In genomic region chr7:15764010-15764409, GRCh38 we compare ENCODE assay signal across 34 cellular contexts.
"Had no signal": no experiment of that assay in that cellular context is flagged by ENCODE, and none has a peak within 500 bp of the region (broad histone marks: within the 10 kb centered on the region; RNA-seq: fewer than 3 reads in every experiment).

No MANE protein-coding gene starts in this region.

- ATAC-seq: activated CD8-positive, alpha-beta memory T cell treated with anti-CD3 and anti-CD28 coated beads, Interleukin-2, amount 10 ng/mL, durations not matched to agents 7 days and 5 days; activated T-helper 17 cell treated with anti-CD3 and anti-CD28 coated beads, Interleukin-2, amount 50 U/mL, for 72 hours; Panc1 had no signal

- H3K9me3 ChIP-seq: MG63 had no signal

- H3K36me3 ChIP-seq: brain microvascular endothelial cell, MG63, WERI-Rb-1 had no signal

- H3K4me3 ChIP-seq: MG63 had no signal

- H3K27ac ChIP-seq: brain microvascular endothelial cell, WERI-Rb-1 had no signal

- DNase-seq: activated CD4-positive, alpha-beta memory T cell treated with anti-CD3 and anti-CD28 coated beads, Interleukin-2, amount 10 ng/mL, durations not matched to agents 7 days and 5 days; activated CD4-positive, alpha-beta T cell treated with anti-CD3 and anti-CD28 coated beads for 1 hour; activated CD4-positive, alpha-beta T cell treated with anti-CD3 and anti-CD28 coated beads for 48 hours; activated CD4-positive, CD25-positive, alpha-beta regulatory T cell; activated CD8-positive, alpha-beta memory T cell treated with anti-CD3 and anti-CD28 coated beads for 24 hours; activated CD8-positive, alpha-beta memory T cell treated with anti-CD3 and anti-CD28 coated beads, Interleukin-2, amount 10 ng/mL, durations not matched to agents 7 days and 5 days; activated CD8-positive, alpha-beta memory T cell treated with anti-CD3 and anti-CD28 coated beads, Interleukin-2, amount 50 U/mL, for 48 hours; activated effector memory CD4-positive, alpha-beta T cell treated with anti-CD3 and anti-CD28 coated beads, Interleukin-2, amount 50 U/mL, for 16 hours; activated naive CD4-positive, alpha-beta T cell; activated naive CD4-positive, alpha-beta T cell treated with anti-CD3 and anti-CD28 coated beads, Interleukin-2, amount 50 U/mL, for 16 hours; activated naive CD8-positive, alpha-beta T cell treated with anti-CD3 and anti-CD28 coated beads for 36 hours; activated T-cell treated with anti-CD3 and anti-CD28 coated beads, Interleukin-2, amount 50 U/mL, for 48 hours; amniotic stem cell; aorta; brain microvascular endothelial cell; Kasumi-1; KG1; MG63; NCI-H1048; NCI-H1105 treated with DMSO at 0.1 percent for 48 hours; NCI-H1436; NCI-H1694; NCI-H1930; NCI-H2081 treated with DMSO at 0.1 percent for 48 hours; NCI-H345; NCI-H524 treated with DMSO at 0.1 percent for 48 hours; RPMI8226; SW 1271; T-helper 1 cell; T-helper 2 cell; T-helper 9 cell; WERI-Rb-1 had no signal

- H3K27me3 ChIP-seq: brain microvascular endothelial cell, MG63 had no signal
